In genomic region chr5:172456076-172456800, GRCh38 we compare ENCODE assay signal across 11 cellular contexts. TPM values are rescaled to one million over a fixed set of nuclear protein-coding genes. Genes with fewer than 3 reads are reported as not detected.
DNase-seq lines count a peak whose midpoint lies in the region; ATAC-seq and TF ChIP-seq lines count a peak whose summit lies in the region.
"Had no signal": no experiment of that assay in that cellular context is flagged by ENCODE, and none has a peak within 500 bp of the region (broad histone marks: within the 10 kb centered on the region; RNA-seq: fewer than 3 reads in every experiment).

No MANE protein-coding gene starts in this region.

- no peak overlapping the region for H3K27ac Mint-ChIP-seq in CD4-positive, alpha-beta T cell
- peak overlapping the region; percentile 43 for H3K27ac Mint-ChIP-seq in T-helper 17 cell
- no peak overlapping the region for H3K27ac Mint-ChIP-seq in activated T-helper 17 cell treated with anti-CD3 and anti-CD28 coated beads, Interleukin-2, amount 50 U/mL, for 72 hours
- H3K27ac Mint-ChIP-seq: activated B cell treated with CpG ODN at 0.5 μM for 24 hours had no signal

- H3K36me3 Mint-ChIP-seq in CD4-positive, alpha-beta T cell (ENCODE audit: low read depth) = no peaks in the 10 kb centered on the region
- H3K36me3 Mint-ChIP-seq in T-helper 17 cell (ENCODE audit: low read depth) = peaks cover 8% of the 10 kb centered on the region
- no peaks in the 10 kb centered on the region for H3K36me3 Mint-ChIP-seq in activated T-helper 17 cell treated with anti-CD3 and anti-CD28 coated beads, Interleukin-2, amount 50 U/mL, for 72 hours (ENCODE audit: low read depth)

- 77% methylated on average over 11 of the region's 11 CpGs for WGBS in hepatocyte (ENCODE audit: low lambda C conversion rate, missing lambda C conversion rate)
- 59% methylated on average over 11 of the region's 11 CpGs for WGBS in prostate gland

- H3K27me3 Mint-ChIP-seq in CD4-positive, alpha-beta T cell = peaks cover 20% of the 10 kb centered on the region
- peaks cover 55% of the 10 kb centered on the region for H3K27me3 Mint-ChIP-seq in T-helper 17 cell
- H3K27me3 Mint-ChIP-seq in activated T-helper 17 cell treated with anti-CD3 and anti-CD28 coated beads, Interleukin-2, amount 50 U/mL, for 72 hours = peaks cover 26% of the 10 kb centered on the region

- peak overlapping the region; percentile 17 for H2AFZ ChIP-seq in hepatocyte

- TF ChIP-seq POLR2A in prostate gland (IDR thresholded peaks at IDR 0.05) = no peak

- H3K4me3 Mint-ChIP-seq in CD4-positive, alpha-beta T cell = peak overlapping the region; percentile 69
- H3K4me3 Mint-ChIP-seq in T-helper 17 cell = peak overlapping the region; percentile 52
- no peak overlapping the region for H3K4me3 Mint-ChIP-seq in activated T-helper 17 cell treated with anti-CD3 and anti-CD28 coated beads, Interleukin-2, amount 50 U/mL, for 72 hours
- H3K4me3 Mint-ChIP-seq: activated B cell treated with CpG ODN at 0.5 μM for 24 hours had no signal

- POLR2A ChIA-PET in CD4-positive, alpha-beta T cell (lab: Charles Lee) = no interaction called here

- CTCF ChIA-PET in CD4-positive, alpha-beta T cell (lab: Charles Lee) = no interaction called here

- no peaks in the 10 kb centered on the region for H3K9me3 ChIP-seq in CD4-positive, alpha-beta T cell (ENCODE audit: control insufficient read depth, low read length)
- H3K9me3 ChIP-seq in T-helper 17 cell (ENCODE audit: control insufficient read depth, low read length, poor library complexity, severe bottlenecking) (no peaks in the 10 kb centered on the region), hepatocyte (ENCODE audit: low read depth) (no peaks in the 10 kb centered on the region), prostate gland (no peaks in the 10 kb centered on the region)
- H3K9me3 ChIP-seq: gastrocnemius medialis had no signal

- H3K4me1 Mint-ChIP-seq in CD4-positive, alpha-beta T cell (ENCODE audit: low read depth) = peaks cover 27% of the 10 kb centered on the region
- H3K4me1 Mint-ChIP-seq in T-helper 17 cell = peaks cover 9% of the 10 kb centered on the region
- peaks cover 5% of the 10 kb centered on the region for H3K4me1 Mint-ChIP-seq in activated T-helper 17 cell treated with anti-CD3 and anti-CD28 coated beads, Interleukin-2, amount 50 U/mL, for 72 hours

- intact Hi-C loops in CD4-positive, alpha-beta T cell (cut with DNase I, micrococcal nuclease) = loop anchor here in 1 of 2 experiments (10.0 kb wide), 1 partner anchor 499 kb away; the partner anchor contains the start of gene RPL26L1
- intact Hi-C loops in prostate gland (cut with DNase I) = loop anchor here (10.0 kb wide), 1 partner anchor 171 kb away; the partner anchor contains the start of gene UBTD2

- no peak overlapping the region for H3K27ac ChIP-seq in CD4-positive, alpha-beta T cell (ENCODE audit: low read depth, low read length)
- H3K27ac ChIP-seq in hepatocyte = peak overlapping the region; percentile 87
- H3K27ac ChIP-seq in prostate gland = peak overlapping the region; percentile 19 to 27
- H3K27ac ChIP-seq: gastrocnemius medialis had no signal

- H3K4me3 ChIP-seq in hepatocyte = no peak overlapping the region
- no peak overlapping the region for H3K4me3 ChIP-seq in prostate gland
- no peak overlapping the region for H3K4me3 ChIP-seq in foreskin fibroblast (ENCODE audit: low read depth in 1 of 2, low read length in 2 of 2)
- H3K4me3 ChIP-seq: gastrocnemius medialis had no signal

- H3K36me3 ChIP-seq in hepatocyte (replicated peaks; ENCODE audit: insufficient read depth, low read depth) (no peaks in the 10 kb centered on the region), prostate gland (no peaks in the 10 kb centered on the region)
- H3K36me3 ChIP-seq: gastrocnemius medialis had no signal

- peaks cover 20% of the 10 kb centered on the region for H3K79me2 ChIP-seq in hepatocyte

- DNase-seq in CD4-positive, alpha-beta T cell = no peak
- DNase-seq in T-helper 17 cell (no peak), hepatocyte (ENCODE audit: low spot score) (no peak), prostate gland (ENCODE audit: low spot score) (no peak), foreskin fibroblast (no peak)
- DNase-seq: activated B cell treated with CpG ODN at 0.5 μM for 24 hours, gastrocnemius medialis, MV-4-11 had no signal

- H3K4me2 ChIP-seq in hepatocyte = no peak overlapping the region

- H3K27me3 ChIP-seq in CD4-positive, alpha-beta T cell (ENCODE audit: control insufficient read depth, insufficient read depth, low read length) = peaks cover 11% of the 10 kb centered on the region
- H3K27me3 ChIP-seq in hepatocyte = no peaks in the 10 kb centered on the region
- H3K27me3 ChIP-seq in prostate gland (replicated peaks; ENCODE audit: insufficient read depth) = no peaks in the 10 kb centered on the region
- H3K27me3 ChIP-seq: gastrocnemius medialis had no signal

- TF ChIP-seq CTCF in CD4-positive, alpha-beta T cell (IDR thresholded peaks at IDR 0.05) = no peak
- no peak for TF ChIP-seq CTCF in hepatocyte (IDR thresholded peaks at IDR 0.05; ENCODE audit: poor library complexity)
- no peak for TF ChIP-seq CTCF in prostate gland (IDR thresholded peaks at IDR 0.05)
- no peak for TF ChIP-seq CTCF in foreskin fibroblast (IDR thresholded peaks at IDR 0.05; ENCODE audit: low read depth, low read length)

- H3K4me1 ChIP-seq in hepatocyte (ENCODE audit: insufficient read depth) = peaks cover 17% of the 10 kb centered on the region
- H3K4me1 ChIP-seq in prostate gland (replicated peaks) = peaks cover 5% of the 10 kb centered on the region

- H4K20me1 ChIP-seq in hepatocyte (ENCODE audit: insufficient read depth, poor library complexity, severe bottlenecking) = peaks cover under 1% of the 10 kb centered on the region

- no peaks in the 10 kb centered on the region for H3K9me2 ChIP-seq in hepatocyte (replicated peaks; ENCODE audit: insufficient read depth)

- H3K9me3 Mint-ChIP-seq in CD4-positive, alpha-beta T cell = no peaks in the 10 kb centered on the region
- no peaks in the 10 kb centered on the region for H3K9me3 Mint-ChIP-seq in activated T-helper 17 cell treated with anti-CD3 and anti-CD28 coated beads, Interleukin-2, amount 50 U/mL, for 72 hours
- H3K9me3 Mint-ChIP-seq: activated B cell treated with CpG ODN at 0.5 μM for 24 hours had no signal

- no peak for ATAC-seq in CD4-positive, alpha-beta T cell (ENCODE audit: poor library complexity)
- ATAC-seq in T-helper 17 cell (no peak), HG03280 (IDR thresholded peaks at IDR 0.05; ENCODE audit: unreplicated experiment) (no peak), HG03095 (IDR thresholded peaks at IDR 0.05; ENCODE audit: unreplicated experiment) (no peak)
- no peak for ATAC-seq in activated T-helper 17 cell treated with anti-CD3 and anti-CD28 coated beads, Interleukin-2, amount 50 U/mL, for 72 hours (replicated peaks)
- ATAC-seq: gastrocnemius medialis had no signal

RNA-seq across cellular contexts. Expression of gene SH3PXD2B, which starts 1.9 kb away (rescaled TPM):
- total RNA-seq in CD4-positive, alpha-beta T cell = under 1 TPM; 0.60 to 0.95 TPM
- under 1 TPM; 0.12 to 0.21 TPM for total RNA-seq in T-helper 17 cell
- total RNA-seq in hepatocyte = 23.0 and 28.5 TPM in 2 replicates
- polyA plus RNA-seq in hepatocyte = 27.8 and 33.5 TPM in 2 replicates
- 10 to 100 TPM; 15.8 to 38.0 TPM for total RNA-seq in prostate gland
- total RNA-seq in activated T-helper 17 cell treated with anti-CD3 and anti-CD28 coated beads, Interleukin-2, amount 50 U/mL, for 72 hours = under 1 TPM; 0.08 to 0.09 TPM

Comparison
In these comparisons a context has a peak if more than half of its experiments do, and no peak if none do; other contexts are left out.
1. RNA of gene SH3PXD2B, which starts 1.9 kb away (total RNA-seq): 15.8 to 38.0 TPM in prostate gland and 23.0 to 28.5 TPM in hepatocyte; 0.60 to 0.95 TPM in CD4-positive, alpha-beta T cell, 0.12 to 0.21 TPM in T-helper 17 cell and 0.08 to 0.09 TPM in activated T-helper 17 cell treated with anti-CD3 and anti-CD28 coated beads, Interleukin-2, amount 50 U/mL, for 72 hours; every median in the first group is over 4 times any median in the second.